8 cellular contexts compared by ENCODE assay signal in the genomic region with DNA sequence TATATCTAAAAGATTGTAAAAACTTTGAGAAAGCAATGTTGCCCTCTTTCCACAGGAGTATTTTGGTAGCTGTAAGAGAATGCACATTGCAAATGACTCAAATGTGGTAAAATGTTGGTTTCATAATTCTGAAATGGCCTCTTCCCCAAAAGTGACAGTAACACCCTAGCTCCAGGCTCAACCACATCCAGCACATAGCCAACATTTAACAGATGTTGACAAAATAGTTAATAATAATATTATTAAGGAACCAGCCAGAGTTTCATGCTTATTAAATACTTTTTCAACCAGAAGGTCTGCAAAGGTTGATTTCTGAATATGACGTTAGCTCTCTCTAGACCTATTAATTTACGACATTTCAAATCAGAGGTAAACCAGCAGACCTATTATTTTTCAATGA. TPM values are rescaled to one million over a fixed set of nuclear protein-coding genes. Genes with fewer than 3 reads are reported as not detected.
DNase-seq lines count a peak whose midpoint lies in the region; ATAC-seq lines count a peak whose summit lies in the region.

No MANE protein-coding gene starts in this region.

- no peaks in the 10 kb centered on the region for H3K27me3 Mint-ChIP-seq in activated T-cell treated with anti-CD3 and anti-CD28 coated beads, Interleukin-2, amount 50 U/mL, for 72 hours (ENCODE audit: low read depth)

- peaks cover 0 to 2% of the 10 kb centered on the region in 2 donors for H3K36me3 Mint-ChIP-seq in activated T-cell treated with anti-CD3 and anti-CD28 coated beads, Interleukin-2, amount 50 U/mL, for 72 hours (ENCODE audit: insufficient read depth in 2 of 2)
- H3K36me3 Mint-ChIP-seq in activated naive CD4-positive, alpha-beta T cell treated with anti-CD3 and anti-CD28 coated beads, Interleukin-2, amount 50 U/mL, for 72 hours, result peaks cover 5 to 8% of the 10 kb centered on the region in 2 donors

- DNase-seq in activated T-cell treated with anti-CD3 and anti-CD28 coated beads, Interleukin-2, amount 50 U/mL, for 72 hours, result no peak
- no peak for DNase-seq in activated T-cell treated with anti-CD3 and anti-CD28 coated beads, Interleukin-2, amount 50 U/mL, for 48 hours
- DNase-seq in activated naive CD4-positive, alpha-beta T cell treated with anti-CD3 and anti-CD28 coated beads, Interleukin-2, amount 50 U/mL, for 72 hours (ENCODE audit: low spot score in 2 of 2), result no peak
- DNase-seq in GDM1 (lab: John Stamatoyannopoulos, UW) (no peak), A172 (ENCODE audit: low spot score) (no peak), LoVo (ENCODE audit: low spot score) (no peak)

- 83% methylated on average over 2 of the region's 2 CpGs; no CpG with 5 or more reads in 1 of the 2 experiments for WGBS in mesodermal cell (ENCODE audit: insufficient coverage in 2 of 2), 2 experiments

- peak overlapping the region; percentile 72 for H3K4me3 ChIP-seq in mesodermal cell (ENCODE audit: extremely low read depth, insufficient read depth, low read length, poor library complexity, severe bottlenecking)

- peak overlapping the region; percentile 91 for H3K27ac Mint-ChIP-seq in activated T-cell treated with anti-CD3 and anti-CD28 coated beads, Interleukin-2, amount 50 U/mL, for 72 hours
- H3K27ac Mint-ChIP-seq in activated naive CD4-positive, alpha-beta T cell treated with anti-CD3 and anti-CD28 coated beads, Interleukin-2, amount 50 U/mL, for 72 hours, result peak overlapping the region; percentile 61 to 82

- no peaks in the 10 kb centered on the region for H3K9me3 ChIP-seq in mesodermal cell (ENCODE audit: control insufficient read depth, low read length)

- H3K4me1 Mint-ChIP-seq in activated T-cell treated with anti-CD3 and anti-CD28 coated beads, Interleukin-2, amount 50 U/mL, for 72 hours (ENCODE audit: low read depth), result peaks cover 91% of the 10 kb centered on the region

- H3K27ac ChIP-seq in mesodermal cell (ENCODE audit: low read depth, low read length, severe bottlenecking), result peak overlapping the region; percentile 95

- H3K36me3 ChIP-seq in mesodermal cell (ENCODE audit: control insufficient read depth, insufficient read depth, low read length), result peaks cover 25% of the 10 kb centered on the region

- peak overlapping the region; percentile 83 to 90 for H3K4me3 Mint-ChIP-seq in activated T-cell treated with anti-CD3 and anti-CD28 coated beads, Interleukin-2, amount 50 U/mL, for 72 hours

- no peaks in the 10 kb centered on the region for H3K9me3 Mint-ChIP-seq in activated T-cell treated with anti-CD3 and anti-CD28 coated beads, Interleukin-2, amount 50 U/mL, for 72 hours
- H3K9me3 Mint-ChIP-seq in activated naive CD4-positive, alpha-beta T cell treated with anti-CD3 and anti-CD28 coated beads, Interleukin-2, amount 50 U/mL, for 72 hours, result peaks cover 0 to 3% of the 10 kb centered on the region in 2 donors

- H3K4me1 ChIP-seq in mesodermal cell (ENCODE audit: control insufficient read depth, insufficient read depth, low read length, poor library complexity, severe bottlenecking), result peaks cover 22% of the 10 kb centered on the region

- peak; percentile 68 to 71 for ATAC-seq in activated T-cell treated with anti-CD3 and anti-CD28 coated beads, Interleukin-2, amount 50 U/mL, for 72 hours (replicated peaks in 1 of 2)
- ATAC-seq in HG03175 (IDR thresholded peaks at IDR 0.05; ENCODE audit: unreplicated experiment), result peak; percentile 73
- peak; percentile 58 to 59 for ATAC-seq in activated naive CD4-positive, alpha-beta T cell treated with anti-CD3 and anti-CD28 coated beads, Interleukin-2, amount 50 U/mL, for 72 hours

RNA-seq across cellular contexts. Expression of a gene that starts 1.3 kb away (rescaled TPM):
- 10 to 100 TPM; 16.7 to 51.1 TPM for total RNA-seq in activated T-cell treated with anti-CD3 and anti-CD28 coated beads, Interleukin-2, amount 50 U/mL, for 72 hours
- total RNA-seq in activated naive CD4-positive, alpha-beta T cell treated with anti-CD3 and anti-CD28 coated beads, Interleukin-2, amount 50 U/mL, for 72 hours, result 10 to 100 TPM; 13.9 to 63.1 TPM
- polyA plus RNA-seq in mesodermal cell (2013, experiment 1 of 2), result 1,115 TPM
- polyA plus RNA-seq in mesodermal cell (2013, experiment 2 of 2), result 973 TPM
- total RNA-seq in A172 (2014; rRNA removed; shearing (Covaris generic)), result 920 and 1,111 TPM in 2 replicates

Comparison
In these comparisons a context has a peak if more than half of its experiments do, and no peak if none do; other contexts are left out.
1. RNA of a gene that starts 1.3 kb away (total RNA-seq): 920 to 1,111 TPM in A172; 13.9 to 63.1 TPM in activated naive CD4-positive, alpha-beta T cell treated with anti-CD3 and anti-CD28 coated beads, Interleukin-2, amount 50 U/mL, for 72 hours and 16.7 to 51.1 TPM in activated T-cell treated with anti-CD3 and anti-CD28 coated beads, Interleukin-2, amount 50 U/mL, for 72 hours; every median in the first group is over 10 times any median in the second.
2. Peak in every context shown above with its lines, with median percentiles within 50 percentile points of each other: ATAC-seq.